In the genomic region with DNA sequence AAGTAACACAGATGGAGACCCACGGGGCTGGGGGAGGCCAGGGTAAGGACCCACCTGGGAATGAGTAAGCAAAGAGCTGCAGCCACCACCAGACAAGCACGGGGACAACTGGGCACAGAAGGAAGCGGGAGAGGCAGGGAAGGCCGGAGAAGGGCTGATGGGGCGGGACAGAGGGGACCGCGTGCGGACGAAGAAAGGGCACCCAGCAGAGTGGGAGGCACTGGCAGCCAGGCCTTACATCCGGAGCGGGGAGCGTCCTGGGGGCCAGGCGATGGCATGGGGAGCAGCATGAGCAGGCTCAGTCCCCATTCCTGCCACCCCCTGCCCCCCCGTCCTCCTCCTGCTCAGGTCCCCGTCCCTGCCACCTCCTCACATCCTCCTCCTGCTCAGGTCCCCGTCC, we compare ENCODE assay signal across 21 cellular contexts. TPM values are rescaled to one million over a fixed set of nuclear protein-coding genes. Genes with fewer than 3 reads are reported as not detected.
A peak's percentile ranks its signal among the peaks of the same experiment; 100 is the strongest.
DNase-seq lines count a peak whose midpoint lies in the region; ATAC-seq and TF ChIP-seq lines count a peak whose summit lies in the region.
"Had no signal": no experiment of that assay in that cellular context is flagged by ENCODE, and none has a peak within 500 bp of the region (broad histone marks: within the 10 kb centered on the region; RNA-seq: fewer than 3 reads in every experiment).

No MANE protein-coding gene starts in this region.

- CTCF ChIA-PET in Calu3 (lab: Charles Lee) = no interaction called here
- CTCF ChIA-PET in GM10248 (lab: Yijun Ruan, JAX) = interaction anchor here (0.8 kb wide), 1 partner anchor 8 kb away, joined by 4 read pairs; no protein-coding TSS in a partner anchor

- no TSS peak for BruUV-seq in Calu3 (replicated peaks; lab: Mats Ljungman, UMichigan)

- POLR2A ChIA-PET in naive thymus-derived CD8-positive, alpha-beta T cell (lab: Charles Lee) = no interaction called here
- POLR2A ChIA-PET in GM10248 (lab: Yijun Ruan, JAX) = no interaction called here

- H3K27ac Mint-ChIP-seq in T-helper 2 cell treated with Interferon-gamma antibody and Interleukin-4, amounts not matched to agents 5 μg/mL and 100 μg/mL, for 36 hours = peak overlapping the region; percentile 88
- peak overlapping the region; percentile 18 for H3K27ac Mint-ChIP-seq in Calu3 (ENCODE audit: unreplicated experiment)
- peak overlapping the region; percentile 72 for H3K27ac Mint-ChIP-seq in activated T-helper 1 cell treated with anti-CD3 and anti-CD28 coated beads, Interleukin-12 subunit alpha, Interleukin-12 subunit beta, Interleukin-2, Interleukin-4 antibody, amounts not matched to agents 30 ng/mL and 10 ng/mL and 1 ng/mL, durations not matched to agents 14 hours and 24 hours and 36 hours
- H3K27ac Mint-ChIP-seq in naive thymus-derived CD8-positive, alpha-beta T cell = peak overlapping the region in 6 of 10 donors; percentile 21 to 66 (median 56)
- H3K27ac Mint-ChIP-seq: mesothelial cell of epicardium; stimulated activated naive B cell treated with anti-CD40 and anti-IgM and Interleukin-4, amounts not matched to agents 10 μg/mL and 1 μg/mL and 100 μg/mL, for 72 hours had no signal

- peaks cover 11% of the 10 kb centered on the region for H3K9me3 Mint-ChIP-seq in T-helper 2 cell treated with Interferon-gamma antibody and Interleukin-4, amounts not matched to agents 5 μg/mL and 100 μg/mL, for 36 hours
- no peaks in the 10 kb centered on the region for H3K9me3 Mint-ChIP-seq in Calu3 (ENCODE audit: low read depth, unreplicated experiment)
- H3K9me3 Mint-ChIP-seq in activated T-helper 1 cell treated with anti-CD3 and anti-CD28 coated beads, Interleukin-12 subunit alpha, Interleukin-12 subunit beta, Interleukin-2, Interleukin-4 antibody, amounts not matched to agents 30 ng/mL and 10 ng/mL and 1 ng/mL, durations not matched to agents 14 hours and 24 hours and 36 hours = peaks cover 9% of the 10 kb centered on the region
- H3K9me3 Mint-ChIP-seq in naive thymus-derived CD8-positive, alpha-beta T cell = peaks cover 0 to 1% (median 0%) of the 10 kb centered on the region in 9 donors
- H3K9me3 Mint-ChIP-seq: mesothelial cell of epicardium had no signal

- intact Hi-C loops in Calu3 (cut with micrococcal nuclease; ENCODE audit: unreplicated experiment) = no loop called here
- intact Hi-C loops in activated T-helper 1 cell treated with anti-CD3 and anti-CD28 coated beads, Interleukin-12 subunit alpha, Interleukin-12 subunit beta, Interleukin-2, Interleukin-4 antibody, amounts not matched to agents 30 ng/mL and 10 ng/mL and 1 ng/mL, durations not matched to agents 14 hours and 24 hours and 36 hours (cut with micrococcal nuclease) = no loop called here

- H3K4me1 Mint-ChIP-seq in T-helper 2 cell treated with Interferon-gamma antibody and Interleukin-4, amounts not matched to agents 5 μg/mL and 100 μg/mL, for 36 hours (ENCODE audit: low read depth) = peaks cover 19% of the 10 kb centered on the region
- no peaks in the 10 kb centered on the region for H3K4me1 Mint-ChIP-seq in Calu3 (ENCODE audit: low read depth, unreplicated experiment)
- H3K4me1 Mint-ChIP-seq in activated T-helper 1 cell treated with anti-CD3 and anti-CD28 coated beads, Interleukin-12 subunit alpha, Interleukin-12 subunit beta, Interleukin-2, Interleukin-4 antibody, amounts not matched to agents 30 ng/mL and 10 ng/mL and 1 ng/mL, durations not matched to agents 14 hours and 24 hours and 36 hours (ENCODE audit: low read depth) = peaks cover 21% of the 10 kb centered on the region
- H3K4me1 Mint-ChIP-seq in naive thymus-derived CD8-positive, alpha-beta T cell = peaks cover 17 to 38% (median 22%) of the 10 kb centered on the region in 4 donors

- H3K4me3 Mint-ChIP-seq in T-helper 2 cell treated with Interferon-gamma antibody and Interleukin-4, amounts not matched to agents 5 μg/mL and 100 μg/mL, for 36 hours = peak overlapping the region; percentile 73
- peak overlapping the region; percentile 43 for H3K4me3 Mint-ChIP-seq in Calu3 (ENCODE audit: low read depth, unreplicated experiment)
- H3K4me3 Mint-ChIP-seq in activated T-helper 1 cell treated with anti-CD3 and anti-CD28 coated beads, Interleukin-12 subunit alpha, Interleukin-12 subunit beta, Interleukin-2, Interleukin-4 antibody, amounts not matched to agents 30 ng/mL and 10 ng/mL and 1 ng/mL, durations not matched to agents 14 hours and 24 hours and 36 hours = peak overlapping the region; percentile 45
- H3K4me3 Mint-ChIP-seq in naive thymus-derived CD8-positive, alpha-beta T cell = peak overlapping the region in 8 of 10 donors; percentile 36 to 70 (median 50)
- H3K4me3 Mint-ChIP-seq: mesothelial cell of epicardium had no signal

- peak in 1 of 2 donors; percentile 37 for ATAC-seq in naive thymus-derived CD8-positive, alpha-beta T cell
- ATAC-seq: left cardiac atrium; stimulated activated naive B cell treated with anti-CD40 and anti-IgM and Interleukin-4, amounts not matched to agents 10 μg/mL and 1 μg/mL and 100 μg/mL, for 72 hours had no signal

- no peak for TF ChIP-seq CTCF in Calu3 (IDR thresholded peaks at IDR 0.05; ENCODE audit: unreplicated experiment)
- TF ChIP-seq CTCF in GM10248 (IDR thresholded peaks at IDR 0.05; ENCODE audit: control extremely low read depth, extremely low read depth, low read depth, missing control alignments) = no peak

- peaks cover 12% of the 10 kb centered on the region for H3K27me3 Mint-ChIP-seq in T-helper 2 cell treated with Interferon-gamma antibody and Interleukin-4, amounts not matched to agents 5 μg/mL and 100 μg/mL, for 36 hours (ENCODE audit: low read depth)
- peaks cover 31% of the 10 kb centered on the region for H3K27me3 Mint-ChIP-seq in Calu3 (ENCODE audit: unreplicated experiment)
- peaks cover 10% of the 10 kb centered on the region for H3K27me3 Mint-ChIP-seq in activated T-helper 1 cell treated with anti-CD3 and anti-CD28 coated beads, Interleukin-12 subunit alpha, Interleukin-12 subunit beta, Interleukin-2, Interleukin-4 antibody, amounts not matched to agents 30 ng/mL and 10 ng/mL and 1 ng/mL, durations not matched to agents 14 hours and 24 hours and 36 hours (ENCODE audit: insufficient read depth)
- H3K27me3 Mint-ChIP-seq in naive thymus-derived CD8-positive, alpha-beta T cell = no peaks in the 10 kb centered on the region

- DNase-seq in T-helper 2 cell treated with Interferon-gamma antibody and Interleukin-4, amounts not matched to agents 5 μg/mL and 100 μg/mL, for 36 hours (ENCODE audit: low spot score) = no peak
- no peak for DNase-seq in T-helper 2 cell
- DNase-seq in Calu3 = no peak
- no peak for DNase-seq in activated T-helper 1 cell treated with anti-CD3 and anti-CD28 coated beads, Interleukin-12 subunit alpha, Interleukin-12 subunit beta, Interleukin-2, Interleukin-4 antibody, amounts not matched to agents 30 ng/mL and 10 ng/mL and 1 ng/mL, durations not matched to agents 14 hours and 24 hours and 36 hours (ENCODE audit: low spot score)
- DNase-seq in naive thymus-derived CD8-positive, alpha-beta T cell = no peak
- DNase-seq in activated gamma-delta T cell treated with Interleukin-2 at 50 U/mL for 16 hours = no peak
- DNase-seq in GM10248 (ENCODE audit: extremely low spot score) = no peak
- DNase-seq in NCI-H1694 (lab: John Stamatoyannopoulos, UW) = no peak
- DNase-seq: DMS53; GOT3; left cardiac atrium; MG63; NCI-H2029; NCI-H510A treated with DMSO at 0.1 percent for 48 hours; stimulated activated naive B cell treated with anti-CD40 and anti-IgM and Interleukin-4, amounts not matched to agents 10 μg/mL and 1 μg/mL and 100 μg/mL, for 72 hours; SW 1271; transverse colon had no signal

- peaks cover 2% of the 10 kb centered on the region for H3K36me3 Mint-ChIP-seq in T-helper 2 cell treated with Interferon-gamma antibody and Interleukin-4, amounts not matched to agents 5 μg/mL and 100 μg/mL, for 36 hours (ENCODE audit: low read depth)
- no peaks in the 10 kb centered on the region for H3K36me3 Mint-ChIP-seq in Calu3 (ENCODE audit: insufficient read depth, unreplicated experiment)
- H3K36me3 Mint-ChIP-seq in activated T-helper 1 cell treated with anti-CD3 and anti-CD28 coated beads, Interleukin-12 subunit alpha, Interleukin-12 subunit beta, Interleukin-2, Interleukin-4 antibody, amounts not matched to agents 30 ng/mL and 10 ng/mL and 1 ng/mL, durations not matched to agents 14 hours and 24 hours and 36 hours (ENCODE audit: low read depth) = no peaks in the 10 kb centered on the region
- H3K36me3 Mint-ChIP-seq in naive thymus-derived CD8-positive, alpha-beta T cell = peaks cover 0 to 3% (median 0%) of the 10 kb centered on the region in 3 donors

RNA-seq across cellular contexts. Expression of a gene that starts 3.0 kb away (rescaled TPM):
- not detected in 2 replicates for total RNA-seq in Calu3 (2022)
- not detected in 2 replicates for total RNA-seq in activated T-helper 1 cell treated with anti-CD3 and anti-CD28 coated beads, Interleukin-12 subunit alpha, Interleukin-12 subunit beta, Interleukin-2, Interleukin-4 antibody, amounts not matched to agents 30 ng/mL and 10 ng/mL and 1 ng/mL, durations not matched to agents 14 hours and 24 hours and 36 hours
- not detected for total RNA-seq in naive thymus-derived CD8-positive, alpha-beta T cell
- not detected for polyA plus RNA-seq in naive thymus-derived CD8-positive, alpha-beta T cell
- total RNA-seq: breast epithelium, dermis microvascular lymphatic vessel endothelial cell, left cardiac atrium, mesothelial cell of epicardium, transverse colon had no signal
- polyA plus RNA-seq: esophagus had no signal

RNA-seq across cellular contexts. Expression of a gene that starts 38.8 kb away (rescaled TPM):
- total RNA-seq in Calu3 (2022) = not detected in 2 replicates
- total RNA-seq in activated T-helper 1 cell treated with anti-CD3 and anti-CD28 coated beads, Interleukin-12 subunit alpha, Interleukin-12 subunit beta, Interleukin-2, Interleukin-4 antibody, amounts not matched to agents 30 ng/mL and 10 ng/mL and 1 ng/mL, durations not matched to agents 14 hours and 24 hours and 36 hours = not detected in 2 replicates
- not detected for total RNA-seq in naive thymus-derived CD8-positive, alpha-beta T cell
- polyA plus RNA-seq in naive thymus-derived CD8-positive, alpha-beta T cell = not detected
- total RNA-seq: dermis microvascular lymphatic vessel endothelial cell had no signal

RNA-seq across cellular contexts. Expression of a gene that starts 47.0 kb away (rescaled TPM):
- 21.1 and 21.2 TPM in 2 replicates for total RNA-seq in Calu3 (2022)
- total RNA-seq in activated T-helper 1 cell treated with anti-CD3 and anti-CD28 coated beads, Interleukin-12 subunit alpha, Interleukin-12 subunit beta, Interleukin-2, Interleukin-4 antibody, amounts not matched to agents 30 ng/mL and 10 ng/mL and 1 ng/mL, durations not matched to agents 14 hours and 24 hours and 36 hours = 71.5 and 78.9 TPM in 2 replicates
- total RNA-seq in naive thymus-derived CD8-positive, alpha-beta T cell = 10 to 100 TPM; 73.8 to 73.9 TPM
- 10 to 100 TPM; 64.6 to 68.6 (median 66.9) TPM for polyA plus RNA-seq in naive thymus-derived CD8-positive, alpha-beta T cell

RNA-seq across cellular contexts. Expression of a gene that starts 48.0 kb away (rescaled TPM):
- 27.3 and 32.1 TPM in 2 replicates for total RNA-seq in Calu3 (2022)
- total RNA-seq in activated T-helper 1 cell treated with anti-CD3 and anti-CD28 coated beads, Interleukin-12 subunit alpha, Interleukin-12 subunit beta, Interleukin-2, Interleukin-4 antibody, amounts not matched to agents 30 ng/mL and 10 ng/mL and 1 ng/mL, durations not matched to agents 14 hours and 24 hours and 36 hours = 86.5 and 89.9 TPM in 2 replicates
- 10 to 100 TPM; 83.2 to 90.8 TPM for total RNA-seq in naive thymus-derived CD8-positive, alpha-beta T cell
- polyA plus RNA-seq in naive thymus-derived CD8-positive, alpha-beta T cell = 10 to 100 TPM; 36.1 to 49.2 (median 36.7) TPM

RNA-seq across cellular contexts. Expression of a gene that starts 55.8 kb away (rescaled TPM):
- total RNA-seq in Calu3 (2022) = not detected in 2 replicates
- not detected in 2 replicates for total RNA-seq in activated T-helper 1 cell treated with anti-CD3 and anti-CD28 coated beads, Interleukin-12 subunit alpha, Interleukin-12 subunit beta, Interleukin-2, Interleukin-4 antibody, amounts not matched to agents 30 ng/mL and 10 ng/mL and 1 ng/mL, durations not matched to agents 14 hours and 24 hours and 36 hours
- under 1 TPM; 0.14 to 0.36 TPM for total RNA-seq in naive thymus-derived CD8-positive, alpha-beta T cell
- polyA plus RNA-seq in naive thymus-derived CD8-positive, alpha-beta T cell = under 1 TPM in 1 of 3 donors, not detected in 2; 0.16 TPM
- total RNA-seq: dermis microvascular lymphatic vessel endothelial cell, transverse colon had no signal

Comparison
In these comparisons a context has a peak if more than half of its experiments do, and no peak if none do; other contexts are left out.
1. H3K27ac Mint-ChIP-seq: peak in every context shown above with its lines; median percentile 88 in T-helper 2 cell treated with Interferon-gamma antibody and Interleukin-4, amounts not matched to agents 5 μg/mL and 100 μg/mL, for 36 hours; 72 in activated T-helper 1 cell treated with anti-CD3 and anti-CD28 coated beads, Interleukin-12 subunit alpha, Interleukin-12 subunit beta, Interleukin-2, Interleukin-4 antibody, amounts not matched to agents 30 ng/mL and 10 ng/mL and 1 ng/mL, durations not matched to agents 14 hours and 24 hours and 36 hours; 56 in naive thymus-derived CD8-positive, alpha-beta T cell; 18 in Calu3.